ENCODE assay signal across 1 cellular context in genomic region chr1:244171241-244171985, GRCh38.
TF ChIP-seq lines count a peak whose summit lies in the region.

No MANE protein-coding gene starts in this region.

TF ChIP-seq in H1, 55 proteins besides CTCF, POLR2A, EP300 and RAD21 (continued from another document):
- TF ChIP-seq SP2 (IDR thresholded peaks at IDR 0.05; ENCODE audit: low read length) (no peak), NANOG (IDR thresholded peaks at IDR 0.05; ENCODE audit: insufficient read depth, low read depth, low read length, poor library complexity, severe bottlenecking) (no peak), ATF3 (IDR thresholded peaks at IDR 0.05; ENCODE audit: insufficient read depth, low read depth, low read length) (no peak), EZH2 (IDR thresholded peaks at IDR 0.05; ENCODE audit: low read depth, low read length, severe bottlenecking) (no peak), JUND (IDR thresholded peaks at IDR 0.05; ENCODE audit: low read length) (no peak), TEAD4 (IDR thresholded peaks at IDR 0.05; ENCODE audit: low read depth, low read length) (no peak)
